In the genomic region with DNA sequence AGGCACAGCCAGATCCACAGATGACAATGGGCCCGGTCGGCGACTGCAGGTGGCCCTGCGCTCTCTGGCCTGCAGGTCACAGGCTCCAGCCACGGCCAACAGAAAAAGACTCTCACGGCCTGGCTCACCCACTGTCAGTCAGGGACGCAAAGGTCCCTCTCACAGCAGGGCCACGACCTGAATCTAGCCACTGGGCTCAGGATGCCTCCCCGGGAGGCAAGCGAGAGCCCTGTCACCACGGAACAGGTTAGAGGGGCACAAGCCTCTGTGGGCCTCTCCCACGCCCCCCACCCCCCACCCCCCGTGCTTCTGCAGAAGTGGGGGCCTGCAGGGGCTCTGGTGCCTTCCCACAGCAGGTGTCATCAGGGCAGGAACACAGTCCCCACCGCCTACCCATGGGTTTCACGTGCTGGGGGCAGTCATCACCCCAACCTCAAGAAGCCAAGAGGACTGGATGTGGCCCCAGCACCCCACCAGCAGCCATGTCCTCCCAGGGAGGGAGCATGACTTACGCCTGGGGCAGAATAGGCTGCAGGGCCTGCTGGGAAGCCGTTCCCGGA, we compare ENCODE assay signal across 12 cellular contexts. TPM values are rescaled to one million over a fixed set of nuclear protein-coding genes. Genes with fewer than 3 reads are reported as not detected.
DNase-seq lines count a peak whose midpoint lies in the region; ATAC-seq and TF ChIP-seq lines count a peak whose summit lies in the region.
"Had no signal": no experiment of that assay in that cellular context is flagged by ENCODE, and none has a peak within 500 bp of the region (broad histone marks: within the 10 kb centered on the region; RNA-seq: fewer than 3 reads in every experiment).

No MANE protein-coding gene starts in this region.

- H3K4me3 ChIP-seq in heart left ventricle (peak overlapping the region in 11 of 12 donors; percentile 28 to 64 (median 53)), gastroesophageal sphincter (peak overlapping the region in 1 of 2 donors; percentile 35), neuronal stem cell (ENCODE audit: low read length in 2 of 2) (no peak overlapping the region), vagina (peak overlapping the region; percentile 5 to 23)

- H3K4me2 ChIP-seq in neuronal stem cell (ENCODE audit: insufficient read depth, low read length, poor library complexity, severe bottlenecking): no peak overlapping the region

- peak overlapping the region; percentile 95 for H3K4ac ChIP-seq in neuronal stem cell (ENCODE audit: low read length)

- peak overlapping the region; percentile 100 for H2AK5ac ChIP-seq in neuronal stem cell (ENCODE audit: low read depth, low read length)

- peak overlapping the region; percentile 56 for H3K14ac ChIP-seq in neuronal stem cell (ENCODE audit: low read length)

- H2BK120ac ChIP-seq in neuronal stem cell (ENCODE audit: low read depth, low read length): peak overlapping the region; percentile 76

- peaks cover 4 to 77% (median 50%) of the 10 kb centered on the region in 12 donors for H3K4me1 ChIP-seq in heart left ventricle
- H3K4me1 ChIP-seq in gastroesophageal sphincter: peaks cover 0 to 22% (median 12%) of the 10 kb centered on the region in 3 donors
- peaks cover 17 to 32% of the 10 kb centered on the region in 2 donors for H3K4me1 ChIP-seq in neuronal stem cell (ENCODE audit: control insufficient read depth in 2 of 2, insufficient read depth in 1 of 2, low read depth in 1 of 2, low read length in 2 of 2)
- peaks cover 18% of the 10 kb centered on the region for H3K4me1 ChIP-seq in vagina

- TF ChIP-seq POLR2A in heart left ventricle (IDR thresholded peaks at IDR 0.05): no peak
- no peak for TF ChIP-seq POLR2A in gastroesophageal sphincter (IDR thresholded peaks at IDR 0.05)
- no peak for TF ChIP-seq POLR2A in vagina (IDR thresholded peaks at IDR 0.05)

- H3K18ac ChIP-seq in neuronal stem cell (ENCODE audit: low read length): peak overlapping the region; percentile 90

- peak overlapping the region; percentile 83 for H2BK5ac ChIP-seq in neuronal stem cell (ENCODE audit: low read length)

- H3K9ac ChIP-seq in neuronal stem cell (ENCODE audit: low read depth, low read length, poor library complexity): no peak overlapping the region

- peak overlapping the region; percentile 83 for H3K23ac ChIP-seq in neuronal stem cell (ENCODE audit: low read depth, low read length, poor library complexity)

- no peak for TF ChIP-seq EP300 in gastroesophageal sphincter (IDR thresholded peaks at IDR 0.05)

- 51 to 87% (median 58%) methylated on average over 12 to 18 of the region's 18 CpGs for WGBS in heart left ventricle, 4 donors
- no CpG with 5 or more reads among the region's 18 CpGs for WGBS in gastroesophageal sphincter (ENCODE audit: low coverage in 1 of 2), 2 donors
- no CpG with 5 or more reads among the region's 18 CpGs for WGBS in neuronal stem cell (ENCODE audit: extremely low coverage in 2 of 2, insufficient read length in 2 of 2, insufficient replicate concordance in 1 of 2), 2 donors

- peak overlapping the region; percentile 100 for H2BK15ac ChIP-seq in neuronal stem cell (ENCODE audit: low read length)

- intact Hi-C loops in heart left ventricle (cut with DNase I) (loop anchor here in 1 of 10 donors (2.0 kb wide), 1 partner anchor 13 kb away; no protein-coding TSS in a partner anchor), Right ventricle myocardium inferior (cut with DNase I) (loop anchor here (2.0 kb wide), 1 partner anchor 17 kb away; a partner anchor contains a TSS), vagina (cut with DNase I) (no loop called here)

- peak overlapping the region; percentile 99 for H2AFZ ChIP-seq in neuronal stem cell (ENCODE audit: low read length)

- peak overlapping the region; percentile 17 for H4K8ac ChIP-seq in neuronal stem cell (ENCODE audit: low read depth, low read length)

- H3K27me3 ChIP-seq in heart left ventricle: peaks cover 0 to 3% (median 0%) of the 10 kb centered on the region in 9 donors
- H3K27me3 ChIP-seq in gastroesophageal sphincter: peaks cover 56% of the 10 kb centered on the region
- H3K27me3 ChIP-seq in neuronal stem cell (ENCODE audit: control insufficient read depth in 3 of 3, insufficient read depth in 3 of 3, low read depth in 1 of 3, low read length in 3 of 3): no peaks in the 10 kb centered on the region
- H3K27me3 ChIP-seq in vagina: no peaks in the 10 kb centered on the region

- TF ChIP-seq CTCF in heart left ventricle (IDR thresholded peaks at IDR 0.05) (no peak), gastroesophageal sphincter (IDR thresholded peaks at IDR 0.05) (no peak), vagina (IDR thresholded peaks at IDR 0.05) (no peak)

- H3K36me3 ChIP-seq in heart left ventricle (no peaks in the 10 kb centered on the region), gastroesophageal sphincter (no peaks in the 10 kb centered on the region), neuronal stem cell (replicated peaks in 1 of 2; ENCODE audit: control insufficient read depth in 2 of 2, insufficient read depth in 2 of 2, low read length in 2 of 2) (no peaks in the 10 kb centered on the region), vagina (no peaks in the 10 kb centered on the region)

- H3K27ac ChIP-seq in heart left ventricle (peak overlapping the region; percentile 78 to 99 (median 94)), gastroesophageal sphincter (peak overlapping the region in 3 of 4 donors; percentile 72 to 75 (median 72)), neuronal stem cell (replicated peaks; ENCODE audit: low read length) (no peak overlapping the region), vagina (no peak overlapping the region)

- peaks cover 2% of the 10 kb centered on the region for H3K79me1 ChIP-seq in neuronal stem cell (ENCODE audit: low read depth, low read length)

- peak in 1 of 4 donors; percentile 1 for ATAC-seq in heart left ventricle
- ATAC-seq in Right ventricle myocardium inferior: no peak
- peak; percentile 5 for ATAC-seq in gastroesophageal sphincter
- ATAC-seq: activated CD4-positive, alpha-beta T cell treated with anti-CD3 and anti-CD28 coated beads for 36 hours had no signal

- peak overlapping the region; percentile 56 for H4K91ac ChIP-seq in neuronal stem cell (ENCODE audit: low read depth, low read length, poor library complexity)

- H3K9me3 ChIP-seq in heart left ventricle: no peaks in the 10 kb centered on the region
- H3K9me3 ChIP-seq in gastroesophageal sphincter: no peaks in the 10 kb centered on the region
- H3K9me3 ChIP-seq in neuronal stem cell (replicated peaks in 1 of 2; ENCODE audit: control insufficient read depth in 2 of 2, insufficient read depth in 1 of 2, low read depth in 1 of 2, low read length in 2 of 2): peaks cover 0 to 2% of the 10 kb centered on the region in 2 donors
- no peaks in the 10 kb centered on the region for H3K9me3 ChIP-seq in vagina

- DNase-seq in heart left ventricle (peak in 1 of 5 donors; percentile 34), Right ventricle myocardium inferior (ENCODE audit: missing footprints) (no peak), neuronal stem cell (ENCODE audit: low spot score) (no peak), vagina (ENCODE audit: extremely low spot score in 2 of 2) (no peak), HPDE6-E6E7 (ENCODE audit: extremely low spot score) (no peak), NCI-H2196 (lab: John Stamatoyannopoulos, UW; ENCODE audit: unreplicated experiment) (no peak), T-helper 9 cell (no peak)
- DNase-seq: activated CD4-positive, alpha-beta T cell treated with anti-CD3 and anti-CD28 coated beads for 36 hours; NCI-H2081; NCI-H69; T-helper 1 cell had no signal

- H2BK12ac ChIP-seq in neuronal stem cell (ENCODE audit: low read length): peak overlapping the region; percentile 97

RNA-seq across cellular contexts. Expression of a gene that starts 17.3 kb away (rescaled TPM):
- total RNA-seq in heart left ventricle (100 to 1,000 TPM in 2 of 9 donors, 10 to 100 TPM in 7; 56.4 to 142 (median 94.0) TPM), Right ventricle myocardium inferior (72.0 TPM), gastroesophageal sphincter (10 to 100 TPM; 38.8 to 81.0 (median 56.4) TPM), vagina (272 TPM)
- polyA plus RNA-seq in heart left ventricle: 100 to 1,000 TPM; 103 to 137 TPM
- 33.1 TPM for polyA plus RNA-seq in neuronal stem cell (2013, experiment 1 of 2)
- polyA plus RNA-seq in neuronal stem cell (2013, experiment 2 of 2): 32.0 TPM

RNA-seq across cellular contexts. Expression of a gene that starts 41.8 kb away (rescaled TPM):
- total RNA-seq in heart left ventricle (10 to 100 TPM; 52.4 to 90.7 (median 62.5) TPM), Right ventricle myocardium inferior (57.9 TPM), gastroesophageal sphincter (10 to 100 TPM; 28.8 to 43.6 (median 38.4) TPM), vagina (87.2 TPM)
- 100 to 1,000 TPM in 1 of 2 donors, 10 to 100 TPM in 1; 88.8 to 122 TPM for polyA plus RNA-seq in heart left ventricle
- polyA plus RNA-seq in neuronal stem cell (2013, experiment 1 of 2): 3.7 TPM
- 3.5 TPM for polyA plus RNA-seq in neuronal stem cell (2013, experiment 2 of 2)

Comparison
In these comparisons a context has a peak if more than half of its experiments do, and no peak if none do; other contexts are left out.
1. H3K27ac ChIP-seq: peak in heart left ventricle (12 of 12) and gastroesophageal sphincter (3 of 4); none in neuronal stem cell (single experiment) and vagina (single experiment).
2. H3K4me3 ChIP-seq: peak in heart left ventricle (11 of 12) and vagina (2 of 2); none in neuronal stem cell (0 of 2).